ENCODE assay signal across 9 cellular contexts in the genomic region with DNA sequence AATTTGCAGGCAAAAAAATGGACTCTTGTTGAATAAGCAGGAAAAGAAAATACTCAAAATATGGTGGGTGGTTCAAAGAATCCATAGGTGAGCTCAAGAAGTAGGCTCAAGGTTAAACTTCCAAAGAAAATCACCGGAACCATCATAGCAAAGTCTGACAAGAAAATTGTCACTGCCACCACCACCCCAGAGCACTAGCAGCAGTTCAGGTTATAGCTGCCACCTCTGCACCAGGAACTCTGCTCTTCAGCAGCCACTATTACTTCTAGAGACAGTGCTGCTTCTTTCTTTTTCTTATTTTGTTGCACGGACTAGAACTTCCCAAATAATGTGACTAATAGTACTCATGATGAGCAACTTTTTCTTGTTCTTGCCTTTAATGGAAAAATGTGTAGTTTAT.
"Had no signal": no experiment of that assay in that cellular context is flagged by ENCODE, and none has a peak within 500 bp of the region (broad histone marks: within the 10 kb centered on the region; RNA-seq: fewer than 3 reads in every experiment).

No MANE protein-coding gene starts in this region.

- DNase-seq: GM23248, GOT3, H7, H9, HCEC 1CT, HFFc6 had no signal

- H3K4me3 ChIP-seq: GM23248, GM23338, HAP-1 had no signal

- H3K4me3 Mint-ChIP-seq: GM23338, H9, HFFc6 had no signal

- H3K9ac ChIP-seq: GM23248 had no signal

- ATAC-seq: GM23338, HCT116 had no signal

- H3K4me1 Mint-ChIP-seq: GM23338, H9 had no signal

- H3K4me1 ChIP-seq: HAP-1 had no signal

- H3K36me3 ChIP-seq: HAP-1 had no signal

- H3K4me2 ChIP-seq: GM23338 had no signal

- H3K27ac ChIP-seq: GM23248 had no signal

- H3K9me3 Mint-ChIP-seq: GM23338, H9, HFFc6 had no signal

- H3K9me3 ChIP-seq: HAP-1 had no signal

- H2AFZ ChIP-seq: GM23248, GM23338 had no signal

- H3K27ac Mint-ChIP-seq: GM23338, H9, HFFc6 had no signal
